8 cellular contexts compared by ENCODE assay signal in genomic region chr10:29119374-29119773, GRCh38.
DNase-seq lines count a peak whose midpoint lies in the region; ATAC-seq and TF ChIP-seq lines count a peak whose summit lies in the region.

No MANE protein-coding gene starts in this region.

- no peak overlapping the region for H3K18ac ChIP-seq in H9 (ENCODE audit: insufficient read length, low read depth, low read length)

- POLR2A ChIA-PET in activated CD8-positive, alpha-beta T cell treated with anti-CD3 and anti-CD28 coated beads, Interleukin-2, amount 10 ng/mL, durations not matched to agents 7 days and 5 days (lab: Charles Lee): no interaction called here

- no peak overlapping the region for H3K4me3 Mint-ChIP-seq in H9
- no peak overlapping the region for H3K4me3 Mint-ChIP-seq in activated CD8-positive, alpha-beta T cell treated with anti-CD3 and anti-CD28 coated beads, Interleukin-2, amount 10 ng/mL, durations not matched to agents 7 days and 5 days

- no peaks in the 10 kb centered on the region for H3K79me2 ChIP-seq in H9 (ENCODE audit: insufficient read depth, low read length)

- H3K9me3 ChIP-seq in H9 (ENCODE audit: control insufficient read depth, low read depth, low read length) (no peaks in the 10 kb centered on the region), spleen (peaks cover 3 to 44% (median 35%) of the 10 kb centered on the region in 8 donors)

- no CpG with 5 or more reads among the region's 8 CpGs for WGBS in H9 (ENCODE audit: extremely low coverage, insufficient read length, low lambda C conversion rate)
- WGBS in spleen, 5 donors: 63 to 69% (median 65%) methylated on average over 8 of the region's 8 CpGs

- H3K36me3 ChIP-seq in spleen: no peaks in the 10 kb centered on the region

- H3K36me3 Mint-ChIP-seq in H9 (ENCODE audit: insufficient read depth in 1 of 3, low read depth in 3 of 3): peaks cover 5 to 32% (median 9%) of the 10 kb centered on the region in 3 experiments
- no peaks in the 10 kb centered on the region for H3K36me3 Mint-ChIP-seq in activated CD8-positive, alpha-beta T cell treated with anti-CD3 and anti-CD28 coated beads, Interleukin-2, amount 10 ng/mL, durations not matched to agents 7 days and 5 days (ENCODE audit: low read depth)

- CTCF ChIA-PET in activated CD8-positive, alpha-beta T cell treated with anti-CD3 and anti-CD28 coated beads, Interleukin-2, amount 10 ng/mL, durations not matched to agents 7 days and 5 days (lab: Charles Lee): interaction anchor here (2.3 kb wide), 1 partner anchor 10 kb away, joined by 5 read pairs; no protein-coding TSS in a partner anchor

- no peak overlapping the region for H2BK5ac ChIP-seq in H9 (ENCODE audit: insufficient read length, low read length)

- no peak overlapping the region for H4K8ac ChIP-seq in H9 (replicated peaks; ENCODE audit: insufficient read length, low read depth, low read length)

- no peak overlapping the region for H2BK120ac ChIP-seq in H9 (ENCODE audit: low read depth, low read length, poor library complexity, severe bottlenecking)

- no peak overlapping the region for H3K14ac ChIP-seq in H9 (ENCODE audit: insufficient read depth, low read length)

- peak; percentile 9 for DNase-seq in CD1c-positive myeloid dendritic cell (ENCODE audit: extremely low spot score)
- DNase-seq in H9: peak; percentile 85
- DNase-seq in activated CD8-positive, alpha-beta T cell treated with anti-CD3 and anti-CD28 coated beads, Interleukin-2, amount 10 ng/mL, durations not matched to agents 7 days and 5 days: peak; percentile 30
- peak; percentile 70 for DNase-seq in left kidney (ENCODE audit: low read depth, low spot score)
- DNase-seq in NCI-H510A (lab: John Stamatoyannopoulos, UW): no peak
- DNase-seq in spleen: no peak
- DNase-seq in GM19240 (ENCODE audit: insufficient read length, low spot score): no peak

- no peak for TF ChIP-seq POLR2A in spleen (IDR thresholded peaks at IDR 0.05)

- H3T11ph ChIP-seq in H9 (ENCODE audit: low read length): no peak overlapping the region

- no peak overlapping the region for H3K56ac ChIP-seq in H9 (ENCODE audit: insufficient read length, low read depth, low read length)

- H2BK12ac ChIP-seq in H9 (ENCODE audit: insufficient read length, low read depth, low read length): no peak overlapping the region

- peaks cover 0 to 3% of the 10 kb centered on the region in 2 experiments; a peak in 3 of 4 replicates for H3K4me1 Mint-ChIP-seq in H9
- H3K4me1 Mint-ChIP-seq in activated CD8-positive, alpha-beta T cell treated with anti-CD3 and anti-CD28 coated beads, Interleukin-2, amount 10 ng/mL, durations not matched to agents 7 days and 5 days (ENCODE audit: low read depth): no peaks in the 10 kb centered on the region

- no peak overlapping the region for H2BK15ac ChIP-seq in H9 (ENCODE audit: low read depth, low read length)

- H3K27ac Mint-ChIP-seq in H9: no peak overlapping the region; a peak in 1 of 7 replicates
- H3K27ac Mint-ChIP-seq in activated CD8-positive, alpha-beta T cell treated with anti-CD3 and anti-CD28 coated beads, Interleukin-2, amount 10 ng/mL, durations not matched to agents 7 days and 5 days: no peak overlapping the region

- no peaks in the 10 kb centered on the region for H3K27me3 Mint-ChIP-seq in H9 (ENCODE audit: low read depth)
- no peaks in the 10 kb centered on the region for H3K27me3 Mint-ChIP-seq in activated CD8-positive, alpha-beta T cell treated with anti-CD3 and anti-CD28 coated beads, Interleukin-2, amount 10 ng/mL, durations not matched to agents 7 days and 5 days (ENCODE audit: low read depth)

- peak; percentile 88 for TF ChIP-seq CTCF in H9 (conservative IDR thresholded peaks at IDR 0.05)
- peak in 5 of 11 experiments; percentile 5 to 41 (median 16) for TF ChIP-seq CTCF in spleen (IDR thresholded peaks at IDR 0.05 in 8 of 11, conservative IDR thresholded peaks at IDR 0.05 in 3 of 11)

- no peak overlapping the region for H3K4ac ChIP-seq in H9 (ENCODE audit: low read depth, low read length)

- H2AFZ ChIP-seq in H9 (ENCODE audit: low read length): no peak overlapping the region

- no peak overlapping the region for H3K23ac ChIP-seq in H9 (ENCODE audit: insufficient read length, low read depth, low read length)

- H3K4me1 ChIP-seq in H9 (ENCODE audit: insufficient read depth, low read length) (no peaks in the 10 kb centered on the region; the same call in 1 of the 2 replicates), spleen (no peaks in the 10 kb centered on the region)

- H4K91ac ChIP-seq in H9 (ENCODE audit: insufficient read length, low read depth, low read length): no peak overlapping the region

- H3K79me1 ChIP-seq in H9 (ENCODE audit: insufficient read depth, low read depth, low read length, poor library complexity, severe bottlenecking): no peaks in the 10 kb centered on the region

- no peaks in the 10 kb centered on the region for H3K23me2 ChIP-seq in H9 (ENCODE audit: insufficient read length, low read depth, low read length, poor library complexity, severe bottlenecking)

- no peak overlapping the region for H3K9ac ChIP-seq in H9 (ENCODE audit: extremely low read depth, insufficient read length, low read length)

- no peak overlapping the region for H2BK20ac ChIP-seq in H9 (ENCODE audit: low read depth, low read length, poor library complexity, severe bottlenecking)

- H2AK5ac ChIP-seq in H9 (ENCODE audit: insufficient read length, low read length): no peak overlapping the region

- H3K27ac ChIP-seq in H9 (ENCODE audit: insufficient read length, low read depth, low read length): no peak overlapping the region
- no peak overlapping the region for H3K27ac ChIP-seq in spleen

- H4K20me1 ChIP-seq in H9 (ENCODE audit: control insufficient read depth, insufficient read depth, insufficient read length): no peaks in the 10 kb centered on the region

- no peak overlapping the region for H3K4me2 ChIP-seq in H9 (ENCODE audit: insufficient read depth, insufficient read length, low read length)

- intact Hi-C loops in spleen (cut with DNase I; ENCODE audit: low total_unique reads): no loop called here

- peaks cover 36 to 41% of the 10 kb centered on the region in 2 experiments for H3K9me3 Mint-ChIP-seq in H9
- H3K9me3 Mint-ChIP-seq in activated CD8-positive, alpha-beta T cell treated with anti-CD3 and anti-CD28 coated beads, Interleukin-2, amount 10 ng/mL, durations not matched to agents 7 days and 5 days (ENCODE audit: insufficient read depth): no peaks in the 10 kb centered on the region

- no peak for ATAC-seq in activated CD8-positive, alpha-beta T cell treated with anti-CD3 and anti-CD28 coated beads, Interleukin-2, amount 10 ng/mL, durations not matched to agents 7 days and 5 days
- ATAC-seq in HG03045 (IDR thresholded peaks at IDR 0.05; ENCODE audit: unreplicated experiment): no peak

- no peaks in the 10 kb centered on the region for H3K27me3 ChIP-seq in H9 (ENCODE audit: insufficient read depth, low read length)
- no peaks in the 10 kb centered on the region for H3K27me3 ChIP-seq in spleen (replicated peaks in 1 of 7)

- no peak overlapping the region for H3K4me3 ChIP-seq in spleen

- H4K5ac ChIP-seq in H9 (ENCODE audit: insufficient read length, low read depth, low read length): no peak overlapping the region

Comparison
In these comparisons a context has a peak if more than half of its experiments do, and no peak if none do; other contexts are left out.
1. DNase-seq: peak in CD1c-positive myeloid dendritic cell (single experiment), H9 (single experiment), activated CD8-positive, alpha-beta T cell treated with anti-CD3 and anti-CD28 coated beads, Interleukin-2, amount 10 ng/mL, durations not matched to agents 7 days and 5 days (single experiment) and left kidney (single experiment); none in NCI-H510A (single experiment), spleen (single experiment) and GM19240 (single experiment).